In the genomic region with DNA sequence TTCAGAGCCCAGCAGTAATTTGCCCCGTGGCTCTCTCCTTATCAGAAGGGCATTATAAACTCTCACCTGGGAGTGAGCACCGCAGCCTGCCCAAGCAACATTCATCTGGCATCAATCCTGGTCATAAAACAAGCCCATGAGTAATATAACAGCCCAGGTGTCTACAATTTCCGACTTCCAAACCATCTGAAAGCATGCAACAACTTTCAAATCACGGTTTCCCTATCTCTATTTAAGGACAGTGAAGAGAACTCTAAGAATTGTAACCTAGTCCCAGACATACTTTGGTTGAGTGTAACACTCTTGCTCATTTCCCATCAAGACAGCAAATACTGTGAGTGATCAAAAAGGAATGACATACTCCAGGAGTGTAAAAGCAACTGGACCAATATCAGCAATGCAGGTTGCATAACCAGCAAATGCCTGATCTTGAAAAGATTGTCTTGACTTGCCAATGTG, we compare ENCODE assay signal across 1 cellular context.
TF ChIP-seq lines count a peak whose summit lies in the region.

No MANE protein-coding gene starts in this region.

TF ChIP-seq in SK-N-SH, 30 proteins besides CTCF, POLR2A, EP300 and RAD21 (continued from another document):
- no peak for TF ChIP-seq USF1 (IDR thresholded peaks at IDR 0.05; ENCODE audit: borderline replicate concordance, low read depth)
- peak; percentile 75 for TF ChIP-seq MAX (IDR thresholded peaks at IDR 0.05; ENCODE audit: low read depth)
- no peak for TF ChIP-seq SMC3 (IDR thresholded peaks at IDR 0.05; ENCODE audit: low read depth, low read length)
- TF ChIP-seq PBX3 (IDR thresholded peaks at IDR 0.05): peak; percentile 91
- 0 out of 2 replicates have a peak, but pooled peaks have one; percentile 12 for TF ChIP-seq TAF1 (IDR thresholded peaks at IDR 0.05; ENCODE audit: borderline replicate concordance, low read depth, low read length)
- TF ChIP-seq CHD2 (IDR thresholded peaks at IDR 0.05; ENCODE audit: low read length, partially characterized antibody): no peak
- TF ChIP-seq EZH2phosphoT487 (IDR thresholded peaks at IDR 0.05; ENCODE audit: borderline replicate concordance, low read depth): no peak
- TF ChIP-seq TCF12 (IDR thresholded peaks at IDR 0.05): peak; percentile 98
- TF ChIP-seq IRF3 (IDR thresholded peaks at IDR 0.05; ENCODE audit: low read depth, low read length): no peak
